Comparison of ENCODE assay signal across 15 cellular contexts in genomic region chr6:56243518-56244070, GRCh38. TPM values are rescaled to one million over a fixed set of nuclear protein-coding genes. Genes with fewer than 3 reads are reported as not detected.
A peak's percentile ranks its signal among the peaks of the same experiment; 100 is the strongest.
DNase-seq lines count a peak whose midpoint lies in the region; ATAC-seq, FAIRE-seq and TF ChIP-seq lines count a peak whose summit lies in the region.
"Had no signal": no experiment of that assay in that cellular context is flagged by ENCODE, and none has a peak within 500 bp of the region (broad histone marks: within the 10 kb centered on the region; RNA-seq: fewer than 3 reads in every experiment).

No MANE protein-coding gene starts in this region.

- no peak overlapping the region for H3K4me2 ChIP-seq in HepG2 (ENCODE audit: low read depth, low read length)
- H3K4me2 ChIP-seq: smooth muscle cell had no signal

- H3K9ac ChIP-seq in HepG2 (ENCODE audit: insufficient read depth, low read depth, low read length) = no peak overlapping the region

- H3K27me3 ChIP-seq in right lobe of liver (no peaks in the 10 kb centered on the region), HepG2 (ENCODE audit: control insufficient read depth in 1 of 2, insufficient read depth in 2 of 2, low read length in 2 of 2) (peaks cover 0 to 11% of the 10 kb centered on the region in 2 experiments; a peak in 1 of 5 replicates)

- no peak for FAIRE-seq in HepG2 (lab: Jason Lieb, UNC)
- FAIRE-seq: K562 had no signal

- no peak overlapping the region for H3K27ac ChIP-seq in right lobe of liver
- no peak overlapping the region for H3K27ac ChIP-seq in HepG2 (ENCODE audit: extremely low read length, insufficient read depth, low read length)
- H3K27ac ChIP-seq: cardiac muscle cell had no signal

- H3K4me3 ChIP-seq in right lobe of liver (no peak overlapping the region), HepG2 (replicated peaks in 1 of 3; ENCODE audit: insufficient read depth in 1 of 3, low read depth in 2 of 3, low read length in 3 of 3) (no peak overlapping the region)
- H3K4me3 ChIP-seq: cardiac muscle cell, K562, smooth muscle cell had no signal

- intact Hi-C loops in right lobe of liver (cut with DNase I) (no loop called here), HepG2 (cut with micrococcal nuclease; ENCODE audit: unreplicated experiment) (no loop called here)

- no peak overlapping the region for H3K27ac Mint-ChIP-seq in mesothelial cell of epicardium
- H3K27ac Mint-ChIP-seq: activated CD4-positive, alpha-beta T cell treated with anti-CD3 and anti-CD28 coated beads for 36 hours; natural killer cell treated with Interleukin-12 subunit alpha and Interleukin-12 subunit beta and Interleukin-15 and Interleukin-18, amount 100 ng/mL, for 72 hours had no signal

- H3K4me1 ChIP-seq in right lobe of liver (no peaks in the 10 kb centered on the region), HepG2 (ENCODE audit: insufficient read depth, low read length) (0 out of 2 replicates have a peak, but pooled peaks cover 8% of the 10 kb centered on the region)

- 50% methylated on average over 1 of the region's 2 CpGs for WGBS in right lobe of liver (ENCODE audit: insufficient coverage, low coverage, low lambda C conversion rate, missing lambda C conversion rate)
- 0% methylated on average over 2 of the region's 2 CpGs for WGBS in HepG2 (ENCODE audit: low lambda C conversion rate)

- H3K4me1 Mint-ChIP-seq in mesothelial cell of epicardium = peaks cover 49% of the 10 kb centered on the region
- H3K4me1 Mint-ChIP-seq: activated CD4-positive, alpha-beta T cell treated with anti-CD3 and anti-CD28 coated beads for 36 hours had no signal

- H3K9me3 ChIP-seq in right lobe of liver (no peaks in the 10 kb centered on the region), HepG2 (ENCODE audit: low read length) (no peaks in the 10 kb centered on the region)

- peak in 3 of 4 donors; percentile 14 to 54 (median 48) for ATAC-seq in right lobe of liver
- no peak for ATAC-seq in HepG2
- ATAC-seq in HG03095 (IDR thresholded peaks at IDR 0.05; ENCODE audit: unreplicated experiment) = peak; percentile 76
- no peak for ATAC-seq in GM21825 (IDR thresholded peaks at IDR 0.05; ENCODE audit: unreplicated experiment)
- ATAC-seq: activated CD4-positive, alpha-beta T cell treated with anti-CD3 and anti-CD28 coated beads for 36 hours; K562; natural killer cell treated with Interleukin-12 subunit alpha and Interleukin-12 subunit beta and Interleukin-15 and Interleukin-18, amount 100 ng/mL, for 72 hours had no signal

- H3K4me3 Mint-ChIP-seq in mesothelial cell of epicardium = no peak overlapping the region
- H3K4me3 Mint-ChIP-seq: activated CD4-positive, alpha-beta T cell treated with anti-CD3 and anti-CD28 coated beads for 36 hours; natural killer cell treated with Interleukin-12 subunit alpha and Interleukin-12 subunit beta and Interleukin-15 and Interleukin-18, amount 100 ng/mL, for 72 hours had no signal

- H3K79me2 ChIP-seq in HepG2 (ENCODE audit: insufficient read depth, low read length) = no peaks in the 10 kb centered on the region

- no peaks in the 10 kb centered on the region for H3K36me3 ChIP-seq in right lobe of liver
- no peaks in the 10 kb centered on the region for H3K36me3 ChIP-seq in HepG2 (replicated peaks in 1 of 2; ENCODE audit: control insufficient read depth in 1 of 2, insufficient read depth in 2 of 2, low read length in 2 of 2)
- H3K36me3 ChIP-seq: cardiac muscle cell had no signal

- H2AFZ ChIP-seq in HepG2 (ENCODE audit: low read length) = no peak overlapping the region

- no peaks in the 10 kb centered on the region for H3K36me3 Mint-ChIP-seq in mesothelial cell of epicardium
- H3K36me3 Mint-ChIP-seq: natural killer cell treated with Interleukin-12 subunit alpha and Interleukin-12 subunit beta and Interleukin-15 and Interleukin-18, amount 100 ng/mL, for 72 hours had no signal

- BruUV-seq in HepG2 (replicated peaks; lab: Mats Ljungman, UMichigan) = no TSS peak

- TF ChIP-seq EP300 in HepG2 (IDR thresholded peaks at IDR 0.05; ENCODE audit: low read depth in 2 of 2, low read length in 2 of 2) (no peak), HepG2 (CRISPR knock-in tag; IDR thresholded peaks at IDR 0.05; ENCODE audit: borderline replicate concordance) (no peak)

- TF ChIP-seq POLR2A in right lobe of liver (IDR thresholded peaks at IDR 0.05) (no peak), HepG2 (IDR thresholded peaks at IDR 0.05; ENCODE audit: insufficient read depth in 1 of 2, low read depth in 2 of 2, low read length in 2 of 2) (no peak)

- POLR2A ChIA-PET in HepG2 (lab: Yijun Ruan, JAX) = no interaction called here

- H3K9me3 Mint-ChIP-seq in mesothelial cell of epicardium = no peaks in the 10 kb centered on the region

- H4K20me1 ChIP-seq in HepG2 (ENCODE audit: insufficient read depth, low read length) = no peaks in the 10 kb centered on the region

- DNase-seq in right lobe of liver (no peak), HepG2 (ENCODE audit: low spot score) (no peak), SKM-1 (lab: John Stamatoyannopoulos, UW; ENCODE audit: unreplicated experiment) (peak; percentile 95), retina (no peak), mesothelial cell of epicardium (ENCODE audit: low spot score in 2 of 2, unreplicated experiment in 2 of 2) (no peak)
- no peak for DNase-seq in stimulated activated CD4-positive, alpha-beta T cell treated with anti-CD3 and anti-CD28 coated beads, Interleukin-4, amount 100 ng/mL, for 1 hour
- DNase-seq: activated CD4-positive, alpha-beta T cell treated with anti-CD3 and anti-CD28 coated beads for 36 hours; DND-41 had no signal

- in situ Hi-C loops in HepG2 (cut with HindIII; ENCODE audit: extremely low pct_ligation_motif_present, low pct_unique_long_range_greater_than_20kb) = no loop called here

- no peak for TF ChIP-seq RAD21 in HepG2 (CRISPR knock-in tag; IDR thresholded peaks at IDR 0.05)

- H3K27me3 Mint-ChIP-seq in mesothelial cell of epicardium (ENCODE audit: low read depth) = peaks cover 6% of the 10 kb centered on the region

- CTCF ChIA-PET in HepG2 (lab: Yijun Ruan, JAX; ENCODE audit: low intra/inter-chr PET ratio, low total read pairs) = no interaction called here

- TF ChIP-seq CTCF in right lobe of liver (IDR thresholded peaks at IDR 0.05) (no peak), HepG2 (CRISPR knock-in tag; IDR thresholded peaks at IDR 0.05) (no peak), mesothelial cell of epicardium (IDR thresholded peaks at IDR 0.05; ENCODE audit: unreplicated experiment) (no peak)

TF ChIP-seq in HepG2, 621 proteins besides CTCF, POLR2A, EP300 and RAD21 (continues in another document):
- TF ChIP-seq NONO (IDR thresholded peaks at IDR 0.05) (no peak), NONO (CRISPR knock-in tag; conservative IDR thresholded peaks at IDR 0.05) (no peak), ZBTB26 (CRISPR knock-in tag; IDR thresholded peaks at IDR 0.05; ENCODE audit: borderline replicate concordance) (no peak), SIN3A (IDR thresholded peaks at IDR 0.05; ENCODE audit: borderline replicate concordance, low read depth, low read length) (no peak), ZIK1 (CRISPR knock-in tag; IDR thresholded peaks at IDR 0.05; ENCODE audit: borderline replicate concordance, low read depth) (no peak), KLF9 (CRISPR knock-in tag; IDR thresholded peaks at IDR 0.05; ENCODE audit: low read depth) (no peak), ZNF816 (CRISPR knock-in tag; IDR thresholded peaks at IDR 0.05; ENCODE audit: borderline replicate concordance) (no peak), RFXAP (CRISPR knock-in tag; IDR thresholded peaks at IDR 0.05; ENCODE audit: borderline replicate concordance) (no peak), DR1 (CRISPR knock-in tag; IDR thresholded peaks at IDR 0.05) (no peak), TCF7 (IDR thresholded peaks at IDR 0.05; ENCODE audit: low read depth) (no peak), ZNF20 (CRISPR knock-in tag; IDR thresholded peaks at IDR 0.05) (no peak), RBM39 (IDR thresholded peaks at IDR 0.05; ENCODE audit: low read depth, low read length, poor library complexity, severe bottlenecking) (no peak), MAF1 (CRISPR knock-in tag; IDR thresholded peaks at IDR 0.05; ENCODE audit: borderline replicate concordance) (no peak), HNRNPH1 (optimal IDR thresholded peaks at IDR 0.05; ENCODE audit: low read depth, low read length) (no peak)

RNA-seq across cellular contexts. Expression of gene COL21A1, which starts 3.8 kb away (rescaled TPM):
- total RNA-seq in right lobe of liver = under 1 TPM; 0.11 to 0.73 (median 0.50) TPM
- total RNA-seq in HepG2 (2016; rRNA removed; fragmentation: Illumina TruSeq; extraction: Trizol) = not detected in 2 replicates
- not detected in 2 replicates for total RNA-seq in HepG2 (2016; cell fraction: cytosol; rRNA removed; fragmentation: Illumina TruSeq; extraction: Trizol; ENCODE audit: low read depth)
- total RNA-seq in HepG2 (2016; cell fraction: insoluble cytoplasmic fraction; rRNA removed; fragmentation: Illumina TruSeq; extraction: Trizol) = 0.15 TPM in 1 of 2 replicates, not detected in the other
- total RNA-seq in HepG2 (2016; cell fraction: membrane; rRNA removed; fragmentation: Illumina TruSeq; extraction: Trizol) = not detected in 2 replicates
- total RNA-seq in HepG2 (2016; cell fraction: nucleus; rRNA removed; fragmentation: Illumina TruSeq; extraction: Trizol) = not detected in 2 replicates
- polyA plus RNA-seq in HepG2 (2011; rRNA removed) = 0.13 and 0.27 TPM in 2 replicates
- polyA plus RNA-seq in HepG2 (2011; cell fraction: cytosol; rRNA removed) = 0.01 and 0.04 TPM in 2 replicates
- polyA plus RNA-seq in HepG2 (2011; cell fraction: nucleus; rRNA removed) = 0.21 and 2.0 TPM in 2 replicates
- 0.04 and 0.11 TPM in 2 replicates for polyA plus RNA-seq in HepG2 (2012)
- polyA plus RNA-seq in HepG2 (2016; cell fraction: cytosol; fragmentation: Illumina TruSeq; extraction: Trizol; ENCODE audit: low read depth) = not detected in 2 replicates
- polyA plus RNA-seq in HepG2 (2016; cell fraction: insoluble cytoplasmic fraction; fragmentation: Illumina TruSeq; extraction: Trizol; ENCODE audit: low read depth) = not detected in 2 replicates
- polyA plus RNA-seq in HepG2 (2016; cell fraction: membrane; fragmentation: Illumina TruSeq; extraction: Trizol; ENCODE audit: low read depth) = not detected in 2 replicates
- polyA plus RNA-seq in HepG2 (2016; cell fraction: nucleus; fragmentation: Illumina TruSeq; extraction: Trizol; ENCODE audit: insufficient read depth, low read depth) = not detected in 2 replicates
- not detected in 2 replicates for polyA minus RNA-seq in HepG2 (2011; rRNA and poly(A)+ RNA removed; ENCODE audit: low replicate concordance)
- polyA minus RNA-seq in HepG2 (2011; cell fraction: cytosol; rRNA and poly(A)+ RNA removed) = not detected in 2 replicates
- polyA minus RNA-seq in HepG2 (2011; cell fraction: nucleus; rRNA and poly(A)+ RNA removed) = 0.25 and 0.77 TPM in 2 replicates
- total RNA-seq in mesothelial cell of epicardium = 14.4 to 17.5 TPM (median 16.6 TPM) in 3 replicates
- total RNA-seq: A172; activated CD4-positive, alpha-beta T cell treated with anti-CD3 and anti-CD28 coated beads for 36 hours; natural killer cell treated with Interleukin-12 subunit alpha and Interleukin-12 subunit beta and Interleukin-15 and Interleukin-18, amount 100 ng/mL, for 72 hours had no signal

Comparison
In these comparisons a context has a peak if more than half of its experiments do, and no peak if none do; other contexts are left out.
1. ATAC-seq: peak in right lobe of liver (3 of 4) and HG03095 (single experiment); none in HepG2 (single experiment) and GM21825 (single experiment).